ENCODE assay signal across 13 cellular contexts in genomic region chr12:123886931-123887582, GRCh38.
"Had no signal": no experiment of that assay in that cellular context is flagged by ENCODE, and none has a peak within 500 bp of the region (broad histone marks: within the 10 kb centered on the region; RNA-seq: fewer than 3 reads in every experiment).

No MANE protein-coding gene starts in this region.

- H3K27me3 ChIP-seq: colonic mucosa had no signal

- H3K27ac ChIP-seq: adrenal gland, colonic mucosa, foreskin keratinocyte, left lung, parathyroid adenoma, tibial artery had no signal

- ATAC-seq: foreskin keratinocyte; left lung; stimulated activated memory B cell treated with anti-CD40 and anti-IgM and Interleukin-4, amounts not matched to agents 10 μg/mL and 1 μg/mL and 100 μg/mL, for 72 hours had no signal

- H3K4me3 ChIP-seq: adrenal gland, colonic mucosa, left lung, smooth muscle cell, tibial artery had no signal

- H3K9me3 ChIP-seq: adrenal gland, colonic mucosa had no signal

- DNase-seq: activated CD4-positive, alpha-beta T cell treated with anti-CD3 and anti-CD28 coated beads, Interleukin-2, amount 50 U/mL, for 1 hour; activated naive CD4-positive, alpha-beta T cell treated with anti-CD3 and anti-CD28 coated beads, Interleukin-2, amount 10 ng/mL, durations not matched to agents 7 days and 5 days; activated T-cell treated with anti-CD3 and anti-CD28 coated beads for 4 hours; adrenal gland; caudate nucleus; colonic mucosa; effector CD4-positive, alpha-beta T cell; foreskin keratinocyte; left lung; tibial artery had no signal

- H3K36me3 ChIP-seq: adrenal gland, colonic mucosa, left lung, tibial artery had no signal

- H3K4me1 ChIP-seq: adrenal gland, colonic mucosa, foreskin keratinocyte, left lung, parathyroid adenoma, tibial artery had no signal
